In genomic region chr6:130765181-130765727, GRCh38 we compare ENCODE assay signal across 15 cellular contexts.
DNase-seq lines count a peak whose midpoint lies in the region; ATAC-seq and TF ChIP-seq lines count a peak whose summit lies in the region.
"Had no signal": no experiment of that assay in that cellular context is flagged by ENCODE, and none has a peak within 500 bp of the region (broad histone marks: within the 10 kb centered on the region; RNA-seq: fewer than 3 reads in every experiment).

No MANE protein-coding gene starts in this region.

- intact Hi-C loops in esophagus muscularis mucosa (cut with DNase I) = no loop called here
- intact Hi-C loops in CD4-positive, alpha-beta T cell (cut with DNase I, micrococcal nuclease) = no loop called here

- no peak for ATAC-seq in CD4-positive, alpha-beta T cell (ENCODE audit: poor library complexity)
- ATAC-seq: GM12878, K562 had no signal

- H4K5ac ChIP-seq in mesendoderm (ENCODE audit: low read length) = no peak overlapping the region

- no peaks in the 10 kb centered on the region for H3K79me2 ChIP-seq in mesendoderm (ENCODE audit: control insufficient read depth, insufficient read depth, low read length)

- no peak overlapping the region for H3K4me3 Mint-ChIP-seq in activated CD4-positive, alpha-beta T cell treated with anti-CD3 and anti-CD28 coated beads, Interleukin-2, amount 10 ng/mL, durations not matched to agents 7 days and 5 days
- no peak overlapping the region for H3K4me3 Mint-ChIP-seq in CD4-positive, alpha-beta T cell
- H3K4me3 Mint-ChIP-seq: CD4-positive, alpha-beta memory T cell; H9 had no signal

- no peak overlapping the region for H2BK120ac ChIP-seq in mesendoderm (ENCODE audit: low read depth, low read length)

- H3K23ac ChIP-seq in mesendoderm (ENCODE audit: low read length) = no peak overlapping the region

- H3K4me3 ChIP-seq in esophagus muscularis mucosa = no peak overlapping the region
- no peak overlapping the region for H3K4me3 ChIP-seq in mesendoderm (ENCODE audit: low read length)
- H3K4me3 ChIP-seq: GM12878, K562 had no signal

- TF ChIP-seq POLR2A in esophagus muscularis mucosa (IDR thresholded peaks at IDR 0.05; ENCODE audit: low read depth) = no peak

- H3K79me1 ChIP-seq in mesendoderm (ENCODE audit: low read length) = no peaks in the 10 kb centered on the region

- H3K4me1 Mint-ChIP-seq in activated CD4-positive, alpha-beta T cell treated with anti-CD3 and anti-CD28 coated beads, Interleukin-2, amount 10 ng/mL, durations not matched to agents 7 days and 5 days = no peaks in the 10 kb centered on the region
- no peaks in the 10 kb centered on the region for H3K4me1 Mint-ChIP-seq in CD4-positive, alpha-beta T cell (ENCODE audit: low read depth)
- H3K4me1 Mint-ChIP-seq: CD4-positive, alpha-beta memory T cell had no signal

- H3K9me3 Mint-ChIP-seq in activated CD4-positive, alpha-beta T cell treated with anti-CD3 and anti-CD28 coated beads, Interleukin-2, amount 10 ng/mL, durations not matched to agents 7 days and 5 days = no peaks in the 10 kb centered on the region
- H3K9me3 Mint-ChIP-seq in CD4-positive, alpha-beta T cell = no peaks in the 10 kb centered on the region

- H2BK5ac ChIP-seq in mesendoderm (ENCODE audit: low read length) = no peak overlapping the region

- WGBS in esophagus muscularis mucosa = 72% methylated on average over 3 of the region's 3 CpGs
- WGBS in mesendoderm (ENCODE audit: extremely low coverage, insufficient coverage, low lambda C conversion rate) = no CpG with 5 or more reads among the region's 3 CpGs

- no peak overlapping the region for H3K18ac ChIP-seq in mesendoderm (ENCODE audit: low read length)

- H3K27me3 ChIP-seq in esophagus muscularis mucosa = no peaks in the 10 kb centered on the region
- no peaks in the 10 kb centered on the region for H3K27me3 ChIP-seq in mesendoderm (ENCODE audit: insufficient read depth, low read length, poor library complexity)
- no peaks in the 10 kb centered on the region for H3K27me3 ChIP-seq in CD4-positive, alpha-beta T cell (ENCODE audit: control insufficient read depth, insufficient read depth, low read length)

- TF ChIP-seq CTCF in esophagus muscularis mucosa (IDR thresholded peaks at IDR 0.05) = no peak
- no peak for TF ChIP-seq CTCF in CD4-positive, alpha-beta T cell (IDR thresholded peaks at IDR 0.05)

- CTCF ChIA-PET in activated CD4-positive, alpha-beta T cell treated with anti-CD3 and anti-CD28 coated beads, Interleukin-2, amount 10 ng/mL, durations not matched to agents 7 days and 5 days (lab: Charles Lee) = interaction anchor here (1.1 kb wide), 1 partner anchor 11 kb away, joined by 4 read pairs; no protein-coding TSS in a partner anchor
- CTCF ChIA-PET in CD4-positive, alpha-beta T cell (lab: Charles Lee) = no interaction called here

- H3K4me1 ChIP-seq in esophagus muscularis mucosa (no peaks in the 10 kb centered on the region), mesendoderm (ENCODE audit: control insufficient read depth, low read depth, low read length) (no peaks in the 10 kb centered on the region)

- peak; percentile 19 for DNase-seq in AG20443 (ENCODE audit: low spot score)
- DNase-seq in esophagus muscularis mucosa (ENCODE audit: extremely low spot score) = peak; percentile 74
- DNase-seq in mesendoderm = peak; percentile 46
- DNase-seq in activated CD4-positive, alpha-beta T cell treated with anti-CD3 and anti-CD28 coated beads, Interleukin-2, amount 10 ng/mL, durations not matched to agents 7 days and 5 days = no peak
- no peak for DNase-seq in CD4-positive, alpha-beta T cell
- no peak for DNase-seq in HuH-7 (ENCODE audit: low spot score)
- DNase-seq: AML-193; CD4-positive, alpha-beta memory T cell; DND-41; EL; GOT3; H9 had no signal

- no peak overlapping the region for H3K4ac ChIP-seq in mesendoderm (ENCODE audit: low read depth, low read length)

- no peak overlapping the region for H3K4me2 ChIP-seq in mesendoderm (ENCODE audit: low read length)

- H3K27ac ChIP-seq in esophagus muscularis mucosa (replicated peaks in 1 of 4) (no peak overlapping the region), mesendoderm (ENCODE audit: low read depth, low read length) (no peak overlapping the region)
- no peak overlapping the region for H3K27ac ChIP-seq in CD4-positive, alpha-beta T cell (ENCODE audit: low read depth, low read length)
- H3K27ac ChIP-seq: C4-2B had no signal

- no peaks in the 10 kb centered on the region for H3K36me3 ChIP-seq in esophagus muscularis mucosa
- H3K36me3 ChIP-seq in mesendoderm (ENCODE audit: control insufficient read depth, insufficient read depth, low read length) = no peaks in the 10 kb centered on the region

- TF ChIP-seq EP300 in esophagus muscularis mucosa (IDR thresholded peaks at IDR 0.05) = no peak

- H3K9me3 ChIP-seq in esophagus muscularis mucosa = no peaks in the 10 kb centered on the region
- H3K9me3 ChIP-seq in CD4-positive, alpha-beta T cell (ENCODE audit: control insufficient read depth, low read length) = no peaks in the 10 kb centered on the region

- no peak overlapping the region for H3K27ac Mint-ChIP-seq in activated CD4-positive, alpha-beta T cell treated with anti-CD3 and anti-CD28 coated beads, Interleukin-2, amount 10 ng/mL, durations not matched to agents 7 days and 5 days
- no peak overlapping the region for H3K27ac Mint-ChIP-seq in CD4-positive, alpha-beta T cell
- H3K27ac Mint-ChIP-seq: CD4-positive, alpha-beta memory T cell; H9 had no signal

- H2AK5ac ChIP-seq in mesendoderm (ENCODE audit: low read length) = no peak overlapping the region

- no peak overlapping the region for H4K8ac ChIP-seq in mesendoderm (ENCODE audit: low read depth, low read length)

- H3K9ac ChIP-seq in mesendoderm (ENCODE audit: low read length) = no peak overlapping the region

- no peaks in the 10 kb centered on the region for H3K36me3 Mint-ChIP-seq in activated CD4-positive, alpha-beta T cell treated with anti-CD3 and anti-CD28 coated beads, Interleukin-2, amount 10 ng/mL, durations not matched to agents 7 days and 5 days (ENCODE audit: low read depth)
- no peaks in the 10 kb centered on the region for H3K36me3 Mint-ChIP-seq in CD4-positive, alpha-beta T cell (ENCODE audit: low read depth)
- H3K36me3 Mint-ChIP-seq: CD4-positive, alpha-beta memory T cell had no signal

- POLR2A ChIA-PET in activated CD4-positive, alpha-beta T cell treated with anti-CD3 and anti-CD28 coated beads, Interleukin-2, amount 10 ng/mL, durations not matched to agents 7 days and 5 days (lab: Charles Lee) = no interaction called here
- POLR2A ChIA-PET in CD4-positive, alpha-beta T cell (lab: Charles Lee) = no interaction called here

- H2BK15ac ChIP-seq in mesendoderm (replicated peaks; ENCODE audit: low read depth) = no peak overlapping the region

- no peak overlapping the region for H3K56ac ChIP-seq in mesendoderm (ENCODE audit: low read length)

- peaks cover 9% of the 10 kb centered on the region for H3K27me3 Mint-ChIP-seq in activated CD4-positive, alpha-beta T cell treated with anti-CD3 and anti-CD28 coated beads, Interleukin-2, amount 10 ng/mL, durations not matched to agents 7 days and 5 days
- no peaks in the 10 kb centered on the region for H3K27me3 Mint-ChIP-seq in CD4-positive, alpha-beta T cell

Comparison
In these comparisons a context has a peak if more than half of its experiments do, and no peak if none do; other contexts are left out.
1. DNase-seq: peak in AG20443 (single experiment), esophagus muscularis mucosa (single experiment) and mesendoderm (single experiment); none in activated CD4-positive, alpha-beta T cell treated with anti-CD3 and anti-CD28 coated beads, Interleukin-2, amount 10 ng/mL, durations not matched to agents 7 days and 5 days (single experiment), CD4-positive, alpha-beta T cell (0 of 10) and HuH-7 (single experiment).